In the genomic region with DNA sequence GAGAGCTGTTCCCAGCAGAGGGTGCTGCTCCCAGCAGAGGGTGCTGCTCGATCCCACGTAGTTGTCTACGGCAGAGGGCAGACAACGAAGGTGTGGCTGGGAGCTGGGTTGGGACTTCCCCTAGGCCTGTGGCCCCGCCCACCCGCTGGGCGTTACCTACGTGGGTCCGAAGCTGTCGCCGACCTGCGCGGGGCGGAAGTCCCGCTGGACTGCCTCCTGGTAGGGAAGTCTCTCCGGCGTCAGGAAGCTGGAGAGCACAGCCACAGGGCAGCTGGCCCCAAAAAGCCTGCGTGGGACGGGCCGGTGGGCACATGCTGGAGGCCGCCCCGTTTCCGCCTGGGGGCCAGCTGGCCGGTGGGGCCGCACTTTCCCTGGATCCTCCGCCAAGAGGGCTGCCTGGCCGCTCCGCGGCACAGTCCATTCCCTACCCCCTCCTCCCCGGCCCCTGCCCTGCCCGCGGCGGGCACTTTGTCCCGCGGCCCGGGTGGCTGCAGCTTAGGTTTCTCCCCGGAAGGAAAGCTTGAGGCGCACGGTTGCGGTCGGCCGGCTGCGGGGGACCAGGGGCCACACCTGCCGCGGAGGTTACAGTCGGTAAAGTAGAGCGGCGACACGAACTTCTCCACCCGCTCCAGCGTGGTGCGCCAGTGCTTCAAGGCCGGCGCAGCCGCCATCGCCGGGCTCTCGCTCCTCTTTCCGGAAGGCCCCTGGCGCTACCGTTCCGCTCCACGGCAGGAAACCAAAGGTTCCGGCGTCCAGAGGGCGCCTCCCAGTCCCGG, we compare ENCODE assay signal across 8 cellular contexts. TPM values are rescaled to one million over a fixed set of nuclear protein-coding genes. Genes with fewer than 3 reads are reported as not detected.
DNase-seq lines count a peak whose midpoint lies in the region; ATAC-seq, FAIRE-seq and TF ChIP-seq lines count a peak whose summit lies in the region.

MAN2C1 (minus strand) TSS at position 695 of the 776 bp plus-strand sequence; CDS start at position 671, 24 bp downstream.

- H3K27me3 Mint-ChIP-seq in T-cell: no peaks in the 10 kb centered on the region
- no peaks in the 10 kb centered on the region for H3K27me3 Mint-ChIP-seq in type B pancreatic cell

- TF ChIP-seq POLR2A in GM12892 (IDR thresholded peaks at IDR 0.05; ENCODE audit: low read depth, low read length): peak; percentile 97

- POLR2A ChIA-PET in T-cell (lab: Charles Lee): interaction anchor here (0.5 to 1.2 kb wide), 7 partner anchors 14 to 315 kb away, joined by 3 to 8 read pairs (median 3); partner anchors contain the start of gene SIN3A (in 1 of the 2)

- H3K27ac Mint-ChIP-seq in T-cell: peak within 1 kb of the TSS; percentile 95
- H3K27ac Mint-ChIP-seq in type B pancreatic cell: peak within 1 kb of the TSS; percentile 94

- intact Hi-C loops in cardiac septum (cut with DNase I): loop anchor here (1.0 to 10.0 kb wide), 3 partner anchors 84 to 317 kb away; partner anchors contain the start of genes SIN3A and SNUPN

- H3K36me3 Mint-ChIP-seq in T-cell: peaks cover 29% of the 10 kb centered on the region
- peaks cover 8% of the 10 kb centered on the region for H3K36me3 Mint-ChIP-seq in type B pancreatic cell

- H3K4me3 Mint-ChIP-seq in T-cell: peak within 1 kb of the TSS; percentile 89 to 91 (median 90)
- H3K4me3 Mint-ChIP-seq in type B pancreatic cell: peak within 1 kb of the TSS; percentile 93

- peak within 1 kb of the TSS; percentile 93 for H3K27ac ChIP-seq in adipose tissue (ENCODE audit: low read depth, low read length)

- CTCF ChIA-PET in T-cell (lab: Charles Lee): interaction anchor here (0.5 to 2.3 kb wide), 28 partner anchors 8 to 430 kb away, joined by 3 to 18 read pairs (median 4); partner anchors contain the start of genes COMMD4 (in 1 of the 2), COX5A (in 1 of the 2), IMP3 (in 1 of the 2) and NEIL1 (in 1 of the 2)

- H3K9me3 Mint-ChIP-seq in T-cell (no peaks in the 10 kb centered on the region), type B pancreatic cell (no peaks in the 10 kb centered on the region)

- peak; percentile 87 for ATAC-seq in HG02852 (IDR thresholded peaks at IDR 0.05; ENCODE audit: unreplicated experiment)
- ATAC-seq in T-cell (replicated peaks in 1 of 4): peak; percentile 92 to 94 (median 92)

- peak; percentile 75 for TF ChIP-seq CTCF in type B pancreatic cell (conservative IDR thresholded peaks at IDR 0.05)

- DNase-seq in GM12892 (ENCODE audit: insufficient read length) (peak; percentile 88), NCI-H1436 treated with DMSO at 0.1 percent for 48 hours (lab: John Stamatoyannopoulos, UW) (peak; percentile 80), T-cell (peak; percentile 73 to 92 (median 84)), cardiac septum (ENCODE audit: low spot score) (peak; percentile 97), pons (ENCODE audit: low spot score) (peak; percentile 94), type B pancreatic cell (ENCODE audit: extremely low spot score, unreplicated experiment) (peak; percentile 92)

- FAIRE-seq in GM12892 (lab: Jason Lieb, UNC): peak; percentile 100

- peaks cover 16 to 27% (median 26%) of the 10 kb centered on the region in 3 donors for H3K4me1 Mint-ChIP-seq in T-cell
- peaks cover 11% of the 10 kb centered on the region for H3K4me1 Mint-ChIP-seq in type B pancreatic cell (ENCODE audit: unreplicated experiment)

- 0 to 1% (median 0%) methylated on average over 54 to 67 of the region's 67 CpGs for WGBS in adipose tissue, 3 donors

RNA-seq across cellular contexts. Expression of gene MAN2C1, which starts in this region (rescaled TPM):
- polyA plus RNA-seq in GM12892 (2012; ENCODE audit: missing spikeins): 123 TPM
- total RNA-seq in T-cell (100 to 1,000 TPM; 357 to 529 (median 447) TPM), cardiac septum (153 TPM), type B pancreatic cell (ENCODE audit: low replicate concordance) (143 and 220 TPM in 2 replicates)
- polyA plus RNA-seq in adipose tissue: 100 to 1,000 TPM in 2 of 3 donors, 10 to 100 TPM in 1; 81.0 to 302 (median 202) TPM

Comparison
In these comparisons a context has a peak if more than half of its experiments do, and no peak if none do; other contexts are left out.
1. Peak in every context shown above with its lines: DNase-seq, ATAC-seq and H3K27ac ChIP-seq.